In genomic region chr7:84017653-84018052, GRCh38 we compare ENCODE assay signal across 22 cellular contexts.
A peak's percentile ranks its signal among the peaks of the same experiment; 100 is the strongest.
DNase-seq lines count a peak whose midpoint lies in the region; ATAC-seq, FAIRE-seq and TF ChIP-seq lines count a peak whose summit lies in the region.
"Had no signal": no experiment of that assay in that cellular context is flagged by ENCODE, and none has a peak within 500 bp of the region (broad histone marks: within the 10 kb centered on the region; RNA-seq: fewer than 3 reads in every experiment).

No MANE protein-coding gene starts in this region.

- H3K79me2 ChIP-seq in GM23248 (ENCODE audit: insufficient read depth), result no peaks in the 10 kb centered on the region
- no peaks in the 10 kb centered on the region for H3K79me2 ChIP-seq in osteoblast (ENCODE audit: insufficient read depth, low read length)

- in situ Hi-C loops in GM23248 (cut with MboI), result no loop called here

- TF ChIP-seq CTCF in osteoblast (IDR thresholded peaks at IDR 0.05; ENCODE audit: extremely low read depth, low read depth, low read length), result no peak

- no peak for TF ChIP-seq POLR2A in GM12892 (IDR thresholded peaks at IDR 0.05; ENCODE audit: low read depth, low read length)

- peaks cover 11% of the 10 kb centered on the region; the same call in 1 of the 2 replicates for H3F3A ChIP-seq in GM23248 (ENCODE audit: insufficient read depth)

- H3K4me1 ChIP-seq in GM23248 (ENCODE audit: insufficient read depth) (peaks cover 21% of the 10 kb centered on the region), osteoblast (ENCODE audit: insufficient read depth, low read length) (peaks cover 4% of the 10 kb centered on the region)

- FAIRE-seq in GM12892 (lab: Jason Lieb, UNC), result no peak
- FAIRE-seq: HTR-8/SVneo had no signal

- no peak overlapping the region for H3K27ac ChIP-seq in GM23248
- no peak overlapping the region for H3K27ac ChIP-seq in osteoblast (ENCODE audit: low read depth, low read length)
- H3K27ac ChIP-seq: KMS-11, SK-N-MC had no signal

- 26 to 28% methylated on average over 2 of the region's 2 CpGs for WGBS in GM23248 (ENCODE audit: low coverage in 1 of 2, low lambda C conversion rate in 2 of 2, missing lambda C conversion rate in 2 of 2), 2 experiments

- DNase-seq in GM23248 (peak; percentile 9), RPMI7951 (ENCODE audit: low read depth) (peak; percentile 6), astrocyte of the hippocampus (ENCODE audit: low read depth, low spot score) (peak; percentile 32), osteoblast (ENCODE audit: insufficient read length, low spot score, missing footprints) (peak; percentile 18), GM12892 (ENCODE audit: insufficient read length) (no peak), OCI-M1 (lab: John Stamatoyannopoulos, UW) (no peak), DMS114 treated with DMSO at 0.1 percent for 48 hours (lab: John Stamatoyannopoulos, UW; ENCODE audit: unreplicated experiment) (no peak)
- DNase-seq: 8988T; ACHN; BE2C; CD8-positive, alpha-beta memory T cell; GOT3; HCEC 1CT; MM.1S; NCI-H2029; NCI-H446 treated with DMSO at 0.1 percent for 48 hours; NCI-H526 treated with DMSO at 0.1 percent for 48 hours; SHP77 treated with DMSO at 0.1 percent for 48 hours had no signal

- no peaks in the 10 kb centered on the region for H3K36me3 ChIP-seq in GM23248 (ENCODE audit: low read depth)
- no peaks in the 10 kb centered on the region for H3K36me3 ChIP-seq in osteoblast (ENCODE audit: insufficient read depth, low read length)
- H3K36me3 ChIP-seq: BE2C had no signal

- no peak overlapping the region for H3K4me3 ChIP-seq in GM23248
- H3K4me3 ChIP-seq in osteoblast (ENCODE audit: insufficient read depth, low read length), result no peak overlapping the region
- H3K4me3 ChIP-seq: SK-N-MC had no signal

- H3K27me3 ChIP-seq in GM23248 (replicated peaks; ENCODE audit: insufficient read depth), result no peaks in the 10 kb centered on the region
- H3K27me3 ChIP-seq in osteoblast (ENCODE audit: insufficient read depth, low read length), result no peaks in the 10 kb centered on the region
- H3K27me3 ChIP-seq: BE2C had no signal

- no peak overlapping the region for H2AFZ ChIP-seq in GM23248
- H2AFZ ChIP-seq in osteoblast (ENCODE audit: low read length), result peak overlapping the region; percentile 61

- H4K20me1 ChIP-seq in GM23248 (ENCODE audit: insufficient read depth) (no peaks in the 10 kb centered on the region), osteoblast (ENCODE audit: insufficient read depth, low read length) (no peaks in the 10 kb centered on the region)

- no peaks in the 10 kb centered on the region for H3K9me2 ChIP-seq in GM23248 (ENCODE audit: insufficient read depth)

- ATAC-seq in GM21529 (IDR thresholded peaks at IDR 0.05; ENCODE audit: unreplicated experiment), result no peak

- no peak overlapping the region for H3K4me2 ChIP-seq in GM23248 (ENCODE audit: unreplicated experiment)
- no peak overlapping the region for H3K4me2 ChIP-seq in osteoblast (ENCODE audit: insufficient read depth, low read length)
- H3K4me2 ChIP-seq: KMS-11 had no signal

- H3K9me3 ChIP-seq in GM23248 (ENCODE audit: low read depth) (no peaks in the 10 kb centered on the region), osteoblast (ENCODE audit: low read depth, low read length) (no peaks in the 10 kb centered on the region)
- H3K9me3 ChIP-seq: BE2C had no signal

- H3K9ac ChIP-seq in GM23248, result no peak overlapping the region
- H3K9ac ChIP-seq: KMS-11 had no signal

Comparison
In these comparisons a context has a peak if more than half of its experiments do, and no peak if none do; other contexts are left out.
1. DNase-seq: peak in GM23248 (single experiment), RPMI7951 (single experiment), astrocyte of the hippocampus (single experiment) and osteoblast (single experiment); none in GM12892 (single experiment), OCI-M1 (single experiment) and DMS114 treated with DMSO at 0.1 percent for 48 hours (single experiment).